ENCODE assay signal across 1 cellular context in the genomic region with DNA sequence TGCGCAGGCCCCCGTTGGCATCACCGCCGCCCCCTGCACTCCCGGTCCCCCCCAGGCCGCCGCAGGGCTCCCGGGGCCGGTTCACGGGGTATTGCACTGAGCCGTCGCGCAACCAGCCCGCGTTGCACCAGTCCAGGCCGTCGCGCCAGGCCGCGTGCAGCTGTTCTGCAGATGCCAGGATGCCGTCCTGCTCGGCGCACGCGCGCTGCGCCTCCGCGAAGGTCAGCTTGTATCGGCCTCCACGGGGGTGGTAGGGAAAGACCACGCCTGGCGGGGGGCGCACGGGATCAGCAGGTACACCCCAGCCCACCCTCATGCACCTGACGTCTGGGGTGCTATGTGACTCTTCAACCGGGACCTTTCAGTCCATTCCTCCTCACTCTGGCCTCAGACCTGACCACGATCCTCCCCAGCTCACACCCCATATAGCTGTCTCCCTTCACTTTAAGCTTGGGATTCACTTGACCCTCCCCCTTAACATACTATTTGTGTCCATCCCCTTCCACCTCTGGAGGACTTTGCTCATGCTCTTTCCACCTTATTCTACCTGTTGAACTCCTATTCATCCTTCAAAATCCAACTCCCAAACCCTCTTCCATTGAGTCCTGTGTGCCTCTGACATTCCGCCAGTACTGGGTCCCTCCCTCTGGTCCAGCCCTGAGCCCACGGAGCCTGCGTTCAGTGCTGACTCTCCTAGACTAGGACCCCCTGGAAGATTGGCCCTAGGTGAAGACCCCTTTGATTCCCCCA.
TF ChIP-seq lines count a peak whose summit lies in the region.

No MANE protein-coding gene starts in this region.

TF ChIP-seq in H1, 55 proteins besides CTCF, POLR2A, EP300 and RAD21:
- TF ChIP-seq TEAD4 (IDR thresholded peaks at IDR 0.05; ENCODE audit: low read depth, low read length) = no peak
- TF ChIP-seq TBP (IDR thresholded peaks at IDR 0.05; ENCODE audit: low read depth, low read length) = no peak
- no peak for TF ChIP-seq CEBPB (IDR thresholded peaks at IDR 0.05; ENCODE audit: low read depth, low read length)
- no peak for TF ChIP-seq GTF2F1 (IDR thresholded peaks at IDR 0.05; ENCODE audit: borderline replicate concordance, low read depth, low read length)
- TF ChIP-seq GABPA (IDR thresholded peaks at IDR 0.05; ENCODE audit: borderline replicate concordance, insufficient read depth, low read length) = no peak
- TF ChIP-seq BCL11A (IDR thresholded peaks at IDR 0.05; ENCODE audit: low read depth in 2 of 2, low read length in 2 of 2) = no peak
- TF ChIP-seq FOSL1 (IDR thresholded peaks at IDR 0.05; ENCODE audit: insufficient read depth, low read depth, low read length) = no peak
- no peak for TF ChIP-seq CHD1 (IDR thresholded peaks at IDR 0.05; ENCODE audit: low read depth, low read length)
- TF ChIP-seq BACH1 (IDR thresholded peaks at IDR 0.05; ENCODE audit: low read length) = no peak
- TF ChIP-seq SRF (IDR thresholded peaks at IDR 0.05; ENCODE audit: low read depth, low read length) = no peak
